In genomic region chr6:7107578-7108195, GRCh38 we compare ENCODE assay signal across 8 cellular contexts. TPM values are rescaled to one million over a fixed set of nuclear protein-coding genes. Genes with fewer than 3 reads are reported as not detected.
DNase-seq lines count a peak whose midpoint lies in the region; ATAC-seq and TF ChIP-seq lines count a peak whose summit lies in the region.

Gene RREB1 (plus strand): TSS chr6:7107961. CDS start chr6:7181912, 73,951 bp downstream.

- H3K36me3 ChIP-seq in tibial artery = no peaks in the 10 kb centered on the region

- intact Hi-C loops in tibial artery (cut with DNase I; ENCODE audit: low total_unique reads) = loop anchor here (2.0 kb wide), 1 partner anchor 33 kb away; no protein-coding TSS in a partner anchor

- TF ChIP-seq CTCF in fibroblast of the aortic adventitia (IDR thresholded peaks at IDR 0.05; ENCODE audit: insufficient read depth, low read length) = no peak
- no peak for TF ChIP-seq CTCF in neural crest cell (conservative IDR thresholded peaks at IDR 0.05)
- no peak for TF ChIP-seq CTCF in tibial artery (IDR thresholded peaks at IDR 0.05)

- peaks cover 35% of the 10 kb centered on the region for H3K4me1 Mint-ChIP-seq in neural crest cell

- peaks cover 29% of the 10 kb centered on the region for H3K27me3 Mint-ChIP-seq in neural crest cell (ENCODE audit: low read depth)

- no peaks in the 10 kb centered on the region for H3K9me3 ChIP-seq in tibial artery

- H3K36me3 Mint-ChIP-seq in neural crest cell (ENCODE audit: low read depth) = no peaks in the 10 kb centered on the region

- no peaks in the 10 kb centered on the region for H3K9me3 Mint-ChIP-seq in neural crest cell

- H3K27ac ChIP-seq in tibial artery = peak within 1 kb of the TSS; percentile 90 to 96

- ATAC-seq in GM19351 (IDR thresholded peaks at IDR 0.05; ENCODE audit: unreplicated experiment) = peak; percentile 49
- ATAC-seq in HG03520 (IDR thresholded peaks at IDR 0.05; ENCODE audit: unreplicated experiment) = peak; percentile 32

- peak; percentile 72 for DNase-seq in CD1c-positive myeloid dendritic cell (ENCODE audit: extremely low spot score)
- peak; percentile 74 for DNase-seq in RKO (ENCODE audit: low spot score)
- DNase-seq in activated effector memory CD4-positive, alpha-beta T cell treated with Interleukin-2 at 50 U/mL for 16 hours = peak; percentile 53
- DNase-seq in fibroblast of the aortic adventitia (ENCODE audit: low read depth) = peak; percentile 57
- DNase-seq in neural crest cell (ENCODE audit: low read depth, low spot score) = peak; percentile 46
- peak; percentile 79 to 86 for DNase-seq in tibial artery

- H3K4me3 Mint-ChIP-seq in neural crest cell = peak within 1 kb of the TSS; percentile 96

- H3K27me3 ChIP-seq in tibial artery = no peaks in the 10 kb centered on the region

- H3K4me1 ChIP-seq in tibial artery = peaks cover 0 to 31% (median 17%) of the 10 kb centered on the region in 4 donors

- peak within 1 kb of the TSS; percentile 98 for H3K4me3 ChIP-seq in fibroblast of the aortic adventitia (ENCODE audit: low read depth, low read length)
- peak within 1 kb of the TSS; percentile 78 to 90 for H3K4me3 ChIP-seq in tibial artery

- H3K27ac Mint-ChIP-seq in neural crest cell (ENCODE audit: unreplicated experiment) = peak within 1 kb of the TSS; percentile 92

RNA-seq across cellular contexts. Expression of gene RREB1, which starts in this region (rescaled TPM):
- 17.6 and 23.8 TPM in 2 replicates for total RNA-seq in fibroblast of the aortic adventitia (ENCODE audit: low replicate concordance)
- 28.3 TPM in 2 replicates for total RNA-seq in neural crest cell

Comparison
In these comparisons a context has a peak if more than half of its experiments do, and no peak if none do; other contexts are left out.
1. Peak in every context shown above with its lines: DNase-seq, ATAC-seq, H3K4me3 ChIP-seq and H3K27ac ChIP-seq.